Comparison of ENCODE assay signal across 8 cellular contexts in genomic region chr18:21741511-21742322, GRCh38. TPM values are rescaled to one million over a fixed set of nuclear protein-coding genes. Genes with fewer than 3 reads are reported as not detected.
DNase-seq lines count a peak whose midpoint lies in the region; ATAC-seq and TF ChIP-seq lines count a peak whose summit lies in the region.

No MANE protein-coding gene starts in this region.

- H3K27me3 ChIP-seq in esophagus (ENCODE audit: control insufficient read depth in 1 of 2, insufficient read depth in 2 of 2, low read length in 2 of 2) (no peaks in the 10 kb centered on the region), upper lobe of left lung (no peaks in the 10 kb centered on the region)

- H3K4me1 Mint-ChIP-seq in activated CD4-positive, alpha-beta memory T cell treated with anti-CD3 and anti-CD28 coated beads for 36 hours (ENCODE audit: low read depth): peaks cover 44% of the 10 kb centered on the region
- H3K4me1 Mint-ChIP-seq in natural killer cell: peaks cover 35 to 38% of the 10 kb centered on the region in 2 donors

- 1% methylated on average over 46 to 60 of the region's 60 CpGs for WGBS in esophagus, 2 donors
- 3 to 10% methylated on average over 11 to 29 of the region's 60 CpGs for WGBS in upper lobe of left lung, 2 donors

- H3K9me3 Mint-ChIP-seq in activated CD4-positive, alpha-beta memory T cell treated with anti-CD3 and anti-CD28 coated beads for 36 hours: peaks cover 3% of the 10 kb centered on the region
- H3K9me3 Mint-ChIP-seq in natural killer cell: no peaks in the 10 kb centered on the region

- H3K36me3 ChIP-seq in esophagus (ENCODE audit: control insufficient read depth in 2 of 2, insufficient read depth in 2 of 2, low read length in 1 of 2) (no peaks in the 10 kb centered on the region), upper lobe of left lung (no peaks in the 10 kb centered on the region)

- POLR2A ChIA-PET in activated CD4-positive, alpha-beta memory T cell treated with anti-CD3 and anti-CD28 coated beads for 36 hours (lab: Charles Lee): interaction anchor here (0.8 to 3.9 kb wide), 3 partner anchors 38 to 142 kb away, joined by 3 to 33 read pairs (median 4); partner anchors contain the start of gene ABHD3

- H3K9me3 ChIP-seq in esophagus (ENCODE audit: control insufficient read depth in 2 of 2, insufficient read depth in 1 of 2, low read depth in 1 of 2, low read length in 1 of 2): no peaks in the 10 kb centered on the region
- H3K9me3 ChIP-seq in upper lobe of left lung: no peaks in the 10 kb centered on the region

- peak overlapping the region; percentile 69 for H3K27ac Mint-ChIP-seq in activated CD4-positive, alpha-beta memory T cell treated with anti-CD3 and anti-CD28 coated beads for 36 hours
- peak overlapping the region; percentile 73 to 77 for H3K27ac Mint-ChIP-seq in natural killer cell

- no peaks in the 10 kb centered on the region for H3K27me3 Mint-ChIP-seq in activated CD4-positive, alpha-beta memory T cell treated with anti-CD3 and anti-CD28 coated beads for 36 hours
- H3K27me3 Mint-ChIP-seq in natural killer cell (ENCODE audit: low read depth in 2 of 2): peaks cover 2 to 3% of the 10 kb centered on the region in 2 donors

- CTCF ChIA-PET in activated CD4-positive, alpha-beta memory T cell treated with anti-CD3 and anti-CD28 coated beads for 36 hours (lab: Charles Lee): interaction anchor here (0.9 to 4.6 kb wide), 3 partner anchors 14 to 141 kb away, joined by 4 to 28 read pairs (median 5); partner anchors contain the start of gene ESCO1

- intact Hi-C loops in activated CD4-positive, alpha-beta memory T cell treated with anti-CD3 and anti-CD28 coated beads for 36 hours (cut with micrococcal nuclease): loop anchor here (5.0 to 10.0 kb wide), 2 partner anchors 1693 to 1846 kb away; partner anchors contain the start of gene NPC1
- intact Hi-C loops in natural killer cell (cut with micrococcal nuclease): loop anchor here (1.0 kb wide), 1 partner anchor 59 kb away; no protein-coding TSS in a partner anchor

- H3K4me3 ChIP-seq in esophagus (ENCODE audit: low read depth in 1 of 2, low read length in 2 of 2) (peak overlapping the region; percentile 78 to 82), upper lobe of left lung (peak overlapping the region; percentile 79 to 99 (median 86))

- H3K4me1 ChIP-seq in esophagus (ENCODE audit: control insufficient read depth in 2 of 2, insufficient read depth in 2 of 2, low read length in 1 of 2): peaks cover 0 to 3% of the 10 kb centered on the region in 2 donors
- H3K4me1 ChIP-seq in upper lobe of left lung: peaks cover 6 to 29% (median 20%) of the 10 kb centered on the region in 4 donors

- TF ChIP-seq EP300 in upper lobe of left lung (IDR thresholded peaks at IDR 0.05): no peak

- TF ChIP-seq POLR2A in upper lobe of left lung (IDR thresholded peaks at IDR 0.05): no peak

- no peak for TF ChIP-seq CTCF in natural killer cell (IDR thresholded peaks at IDR 0.05)
- peak in 2 of 6 experiments; percentile 5 to 8 for TF ChIP-seq CTCF in upper lobe of left lung (IDR thresholded peaks at IDR 0.05)

- ATAC-seq in GM21737 (IDR thresholded peaks at IDR 0.05; ENCODE audit: unreplicated experiment) (peak; percentile 18), natural killer cell (peak in 1 of 3 donors; percentile 3), upper lobe of left lung (ENCODE audit: low FRiP score in 2 of 2) (peak in 1 of 2 donors; percentile 26)

- H3K4me3 Mint-ChIP-seq in activated CD4-positive, alpha-beta memory T cell treated with anti-CD3 and anti-CD28 coated beads for 36 hours: peak overlapping the region; percentile 83
- H3K4me3 Mint-ChIP-seq in natural killer cell: peak overlapping the region; percentile 75

- peaks cover 2% of the 10 kb centered on the region for H3K36me3 Mint-ChIP-seq in activated CD4-positive, alpha-beta memory T cell treated with anti-CD3 and anti-CD28 coated beads for 36 hours
- no peaks in the 10 kb centered on the region for H3K36me3 Mint-ChIP-seq in natural killer cell

- peak; percentile 9 for DNase-seq in GM03348 (ENCODE audit: low spot score)
- peak; percentile 3 for DNase-seq in LoVo (ENCODE audit: low spot score)
- DNase-seq in activated CD4-positive, alpha-beta memory T cell treated with anti-CD3 and anti-CD28 coated beads for 36 hours: peak; percentile 49
- no peak for DNase-seq in natural killer cell
- peak in 1 of 2 donors; percentile 35 for DNase-seq in upper lobe of left lung
- no peak for DNase-seq in NOMO-1 (lab: John Stamatoyannopoulos, UW; ENCODE audit: unreplicated experiment in 2 of 2)

- peak overlapping the region; percentile 96 to 97 for H3K27ac ChIP-seq in esophagus (ENCODE audit: low read depth in 2 of 2, low read length in 1 of 2)
- peak overlapping the region; percentile 95 to 99 (median 98) for H3K27ac ChIP-seq in upper lobe of left lung

RNA-seq across cellular contexts. Expression of gene MIB1, which starts 1.1 kb away (rescaled TPM):
- 10 to 100 TPM; 40.8 to 43.5 TPM for total RNA-seq in activated CD4-positive, alpha-beta memory T cell treated with anti-CD3 and anti-CD28 coated beads for 36 hours
- polyA plus RNA-seq in esophagus: 1 to 10 TPM; 3.7 to 4.0 TPM
- total RNA-seq in natural killer cell (10 to 100 TPM; 27.5 to 38.4 (median 35.6) TPM), upper lobe of left lung (10 to 100 TPM; 12.9 to 35.2 (median 23.4) TPM)

RNA-seq across cellular contexts. Expression of gene ABHD3, which starts 37.1 kb away (rescaled TPM):
- 10 to 100 TPM; 18.7 to 22.1 TPM for total RNA-seq in activated CD4-positive, alpha-beta memory T cell treated with anti-CD3 and anti-CD28 coated beads for 36 hours
- 10 to 100 TPM; 13.4 to 53.9 TPM for polyA plus RNA-seq in esophagus
- total RNA-seq in natural killer cell: 10 to 100 TPM; 39.9 to 47.3 (median 45.0) TPM
- 10 to 100 TPM; 17.2 to 35.6 (median 21.7) TPM for total RNA-seq in upper lobe of left lung

Comparison
In these comparisons a context has a peak if more than half of its experiments do, and no peak if none do; other contexts are left out.
1. DNase-seq: peak in GM03348 (single experiment), LoVo (single experiment) and activated CD4-positive, alpha-beta memory T cell treated with anti-CD3 and anti-CD28 coated beads for 36 hours (single experiment); none in natural killer cell (single experiment) and NOMO-1 (0 of 2).